ENCODE assay signal across 19 cellular contexts in the genomic region with DNA sequence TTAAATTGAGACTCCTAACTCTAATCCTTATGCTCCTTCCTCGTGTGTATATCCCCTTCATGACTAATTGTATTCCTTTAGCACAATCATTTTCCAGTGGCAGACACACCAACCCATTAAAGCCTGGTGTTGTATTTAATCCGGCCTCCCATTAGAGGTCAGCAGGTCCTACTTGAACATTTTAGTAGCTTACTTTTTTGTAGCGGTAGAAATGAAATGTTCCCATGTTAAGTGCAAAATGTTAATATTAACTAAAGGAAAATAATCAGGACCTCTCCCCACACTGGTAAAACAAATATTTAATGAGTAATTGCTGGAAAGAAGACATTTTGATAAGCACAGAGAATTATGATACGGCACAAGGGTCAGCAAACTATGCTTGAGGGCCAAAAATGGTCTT. TPM values are rescaled to one million over a fixed set of nuclear protein-coding genes. Genes with fewer than 3 reads are reported as not detected.
DNase-seq lines count a peak whose midpoint lies in the region; ATAC-seq and TF ChIP-seq lines count a peak whose summit lies in the region.
"Had no signal": no experiment of that assay in that cellular context is flagged by ENCODE, and none has a peak within 500 bp of the region (broad histone marks: within the 10 kb centered on the region; RNA-seq: fewer than 3 reads in every experiment).

No MANE protein-coding gene starts in this region.

- no peak for TF ChIP-seq CTCF in fibroblast of the aortic adventitia (IDR thresholded peaks at IDR 0.05; ENCODE audit: insufficient read depth, low read length)

- H3K4me2 ChIP-seq in skeletal muscle satellite cell (ENCODE audit: low read length): peak overlapping the region; percentile 92

- H3K36me3 ChIP-seq in SK-N-MC (ENCODE audit: insufficient read depth, low read length) (no peaks in the 10 kb centered on the region), skeletal muscle satellite cell (ENCODE audit: insufficient read depth, low read length) (no peaks in the 10 kb centered on the region)
- H3K36me3 ChIP-seq: ovary had no signal

- peak overlapping the region; percentile 42; the same call in 1 of the 2 replicates for H3K27ac ChIP-seq in SK-N-MC
- H3K27ac ChIP-seq: ovary had no signal

- ATAC-seq in HG03025 (IDR thresholded peaks at IDR 0.05; ENCODE audit: low FRiP score, unreplicated experiment): no peak
- no peak for ATAC-seq in HG02759 (IDR thresholded peaks at IDR 0.05; ENCODE audit: unreplicated experiment)
- ATAC-seq in GM19397 (IDR thresholded peaks at IDR 0.05; ENCODE audit: unreplicated experiment): no peak
- ATAC-seq: Right ventricle myocardium inferior had no signal

- no peaks in the 10 kb centered on the region for H3K9me3 ChIP-seq in SK-N-MC (ENCODE audit: low read depth, low read length)
- no peaks in the 10 kb centered on the region for H3K9me3 ChIP-seq in skeletal muscle satellite cell (replicated peaks; ENCODE audit: low read length)
- H3K9me3 ChIP-seq: ovary had no signal

- H3K4me1 ChIP-seq in skeletal muscle satellite cell (ENCODE audit: control insufficient read depth, insufficient read depth, low read length): peaks cover 35% of the 10 kb centered on the region

- peak overlapping the region; percentile 19; the same call in 1 of the 2 replicates for H3K4me3 ChIP-seq in SK-N-MC
- no peak overlapping the region for H3K4me3 ChIP-seq in fibroblast of the aortic adventitia (ENCODE audit: low read depth, low read length)
- no peak overlapping the region for H3K4me3 ChIP-seq in skeletal muscle satellite cell (ENCODE audit: low read length)
- H3K4me3 ChIP-seq: ovary had no signal

- H3K9ac ChIP-seq in SK-N-MC (ENCODE audit: insufficient read length) (peak overlapping the region; percentile 67), skeletal muscle satellite cell (ENCODE audit: low read depth, low read length) (no peak overlapping the region)

- DNase-seq in DMS153 treated with DMSO at 0.1 percent for 48 hours (lab: John Stamatoyannopoulos, UW; ENCODE audit: unreplicated experiment): peak; percentile 8
- DNase-seq in DMS153 (lab: John Stamatoyannopoulos, UW): no peak
- no peak for DNase-seq in SK-N-MC (ENCODE audit: low read depth, low spot score)
- DNase-seq in fibroblast of the aortic adventitia (ENCODE audit: low read depth): peak; percentile 35
- DNase-seq: 8988T; CD8-positive, alpha-beta memory T cell; central memory CD4-positive, alpha-beta T cell; GF-D8; islet precursor cell; NCI-H1694; NCI-H524; ovary; substantia nigra; T-helper 9 cell had no signal

- no peaks in the 10 kb centered on the region for H3K27me3 ChIP-seq in skeletal muscle satellite cell (ENCODE audit: control insufficient read depth, insufficient read depth, low read length)
- H3K27me3 ChIP-seq: ovary had no signal

RNA-seq across cellular contexts. Expression of a gene that starts 3.4 kb away (rescaled TPM):
- 12.2 and 16.1 TPM in 2 replicates for total RNA-seq in fibroblast of the aortic adventitia (ENCODE audit: low replicate concordance)
- total RNA-seq in skeletal muscle satellite cell (2012; rRNA removed): 8.5 and 8.9 TPM in 2 replicates

Comparison
In these comparisons a context has a peak if more than half of its experiments do, and no peak if none do; other contexts are left out.
1. DNase-seq: peak in DMS153 treated with DMSO at 0.1 percent for 48 hours (single experiment) and fibroblast of the aortic adventitia (single experiment); none in DMS153 (single experiment) and SK-N-MC (single experiment).